8 cellular contexts compared by ENCODE assay signal in the genomic region with DNA sequence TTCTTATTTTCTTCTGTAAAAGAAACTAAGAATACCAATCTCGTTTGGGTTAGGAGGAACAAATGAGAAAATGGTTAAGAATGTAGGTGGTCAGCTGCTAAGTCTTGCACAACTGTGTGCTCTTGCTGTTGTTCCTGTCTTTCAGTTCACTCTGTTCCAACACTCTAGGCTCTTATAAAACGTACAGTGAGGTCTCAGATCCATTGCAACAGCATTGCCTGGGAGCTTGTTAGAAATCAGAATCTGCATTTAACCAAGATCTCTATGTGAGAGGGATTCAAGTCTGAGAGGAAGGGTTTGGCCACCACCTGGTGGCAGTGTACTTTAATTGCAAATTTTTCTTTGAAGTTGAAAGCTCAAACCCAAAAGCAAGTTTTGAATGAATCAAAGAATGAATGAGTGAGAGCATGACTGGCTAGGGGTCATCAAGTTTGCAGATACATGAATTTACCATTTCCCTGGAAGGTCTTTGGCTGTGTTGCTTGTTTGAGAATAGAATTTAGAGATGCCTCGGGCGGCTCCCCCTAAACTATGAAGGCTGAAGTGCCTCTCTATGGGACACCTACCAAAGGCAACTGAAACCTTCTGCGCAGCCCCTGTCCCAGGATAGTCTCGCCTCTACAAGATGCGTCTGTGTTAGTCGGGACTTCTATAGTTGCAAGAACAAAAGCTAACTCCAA. TPM values are rescaled to one million over a fixed set of nuclear protein-coding genes. Genes with fewer than 3 reads are reported as not detected.
DNase-seq lines count a peak whose midpoint lies in the region; ATAC-seq and TF ChIP-seq lines count a peak whose summit lies in the region.

No MANE protein-coding gene starts in this region.

- CTCF ChIA-PET in activated CD4-positive, alpha-beta memory T cell treated with anti-CD3 and anti-CD28 coated beads for 36 hours (lab: Charles Lee): interaction anchor here (0.6 to 3.6 kb wide), 35 partner anchors 10 to 318 kb away, joined by 3 to 31 read pairs (median 5); a partner anchor contains a TSS

- H3K27ac ChIP-seq in ACC112 (ENCODE audit: low read depth, low read length): peak overlapping the region; percentile 64

- H3K27ac Mint-ChIP-seq in activated CD4-positive, alpha-beta memory T cell treated with anti-CD3 and anti-CD28 coated beads for 36 hours: no peak overlapping the region
- H3K27ac Mint-ChIP-seq in nephron progenitor cell: no peak overlapping the region

- H3K27me3 Mint-ChIP-seq in activated CD4-positive, alpha-beta memory T cell treated with anti-CD3 and anti-CD28 coated beads for 36 hours: peaks cover 22% of the 10 kb centered on the region
- peaks cover 54% of the 10 kb centered on the region for H3K27me3 Mint-ChIP-seq in nephron progenitor cell (ENCODE audit: low read depth, poor library complexity)

- no peaks in the 10 kb centered on the region for H3K79me2 ChIP-seq in ACC112 (ENCODE audit: control insufficient read depth, insufficient read depth, low read length, unreplicated experiment)

- no peak overlapping the region for H3K4me3 Mint-ChIP-seq in activated CD4-positive, alpha-beta memory T cell treated with anti-CD3 and anti-CD28 coated beads for 36 hours
- no peak overlapping the region for H3K4me3 Mint-ChIP-seq in nephron progenitor cell

- POLR2A ChIA-PET in activated CD4-positive, alpha-beta memory T cell treated with anti-CD3 and anti-CD28 coated beads for 36 hours (lab: Charles Lee): interaction anchor here (0.7 kb wide), 1 partner anchor 9 kb away, joined by 3 read pairs; no protein-coding TSS in a partner anchor

- no peak overlapping the region for H2AFZ ChIP-seq in ACC112 (ENCODE audit: low read length, unreplicated experiment)

- H3K4me3 ChIP-seq in ACC112 (ENCODE audit: low read depth, low read length) (no peak overlapping the region), GM12864 (ENCODE audit: low read depth, low read length) (no peak overlapping the region)

- no peaks in the 10 kb centered on the region for H3K9me3 Mint-ChIP-seq in activated CD4-positive, alpha-beta memory T cell treated with anti-CD3 and anti-CD28 coated beads for 36 hours
- H3K9me3 Mint-ChIP-seq in nephron progenitor cell: no peaks in the 10 kb centered on the region

- TF ChIP-seq CTCF in GM12864 (IDR thresholded peaks at IDR 0.05; ENCODE audit: low read depth, low read length, missing control alignments) (peak; percentile 66), nephron progenitor cell (IDR thresholded peaks at IDR 0.05) (peak; percentile 45)

- intact Hi-C loops in activated CD4-positive, alpha-beta memory T cell treated with anti-CD3 and anti-CD28 coated beads for 36 hours (cut with micrococcal nuclease): loop anchor here (1.0 kb wide), 1 partner anchor 25 kb away; no protein-coding TSS in a partner anchor

- peaks cover 10% of the 10 kb centered on the region for H3K4me1 ChIP-seq in ACC112 (ENCODE audit: control insufficient read depth, insufficient read depth, low read length, unreplicated experiment)

- no peaks in the 10 kb centered on the region for H3K27me3 ChIP-seq in ACC112 (ENCODE audit: insufficient read depth, low read length)

- no peak for ATAC-seq in HG02759 (IDR thresholded peaks at IDR 0.05; ENCODE audit: unreplicated experiment)
- ATAC-seq in GM18861 (IDR thresholded peaks at IDR 0.05; ENCODE audit: unreplicated experiment): no peak

- H3K36me3 Mint-ChIP-seq in activated CD4-positive, alpha-beta memory T cell treated with anti-CD3 and anti-CD28 coated beads for 36 hours: no peaks in the 10 kb centered on the region
- no peaks in the 10 kb centered on the region for H3K36me3 Mint-ChIP-seq in nephron progenitor cell (ENCODE audit: low read depth)

- no peaks in the 10 kb centered on the region for H3K4me1 Mint-ChIP-seq in activated CD4-positive, alpha-beta memory T cell treated with anti-CD3 and anti-CD28 coated beads for 36 hours (ENCODE audit: low read depth)
- H3K4me1 Mint-ChIP-seq in nephron progenitor cell: peaks cover 5% of the 10 kb centered on the region

- DNase-seq in GM12864 (ENCODE audit: low read depth) (peak; percentile 16), NCI-H2171 (lab: John Stamatoyannopoulos, UW) (peak; percentile 38), fibroblast of peridontal ligament (ENCODE audit: extremely low read depth) (peak; percentile 75), nephron progenitor cell (no peak)
- DNase-seq in activated CD4-positive, alpha-beta memory T cell treated with anti-CD3 and anti-CD28 coated beads for 36 hours: peak; percentile 62

- H3K36me3 ChIP-seq in ACC112 (ENCODE audit: insufficient read depth, low read length): no peaks in the 10 kb centered on the region

RNA-seq across cellular contexts. Expression of a gene that starts 2.5 kb away (rescaled TPM):
- not detected for total RNA-seq in activated CD4-positive, alpha-beta memory T cell treated with anti-CD3 and anti-CD28 coated beads for 36 hours

RNA-seq across cellular contexts. Expression of a gene that starts 39.0 kb away (rescaled TPM):
- total RNA-seq in activated CD4-positive, alpha-beta memory T cell treated with anti-CD3 and anti-CD28 coated beads for 36 hours: not detected

RNA-seq across cellular contexts. Expression of a gene that starts 46.1 kb away (rescaled TPM):
- 1 to 10 TPM; 2.1 to 2.3 TPM for total RNA-seq in activated CD4-positive, alpha-beta memory T cell treated with anti-CD3 and anti-CD28 coated beads for 36 hours
